ENCODE assay signal across 8 cellular contexts in genomic region chr5:99636663-99637062, GRCh38.
"Had no signal": no experiment of that assay in that cellular context is flagged by ENCODE, and none has a peak within 500 bp of the region (broad histone marks: within the 10 kb centered on the region; RNA-seq: fewer than 3 reads in every experiment).

No MANE protein-coding gene starts in this region.

- H3K27me3 Mint-ChIP-seq: IgD-negative memory B cell had no signal

- H3K27ac ChIP-seq: HL-60, KMS-11 had no signal

- H3K27ac Mint-ChIP-seq: IgD-negative memory B cell had no signal

- H3K4me2 ChIP-seq: KMS-11 had no signal

- H3K9ac ChIP-seq: KMS-11 had no signal

- FAIRE-seq: HTR-8/SVneo, K562 had no signal

- H3K36me3 Mint-ChIP-seq: IgD-negative memory B cell had no signal

- ATAC-seq: K562 had no signal

- DNase-seq: IMR-90, KBM-7, KG1 had no signal

- H3K4me3 ChIP-seq: K562 had no signal

- H3K4me1 Mint-ChIP-seq: IgD-negative memory B cell had no signal

- H3K4me3 Mint-ChIP-seq: IgD-negative memory B cell had no signal
